Comparison of ENCODE assay signal across 1 cellular context in genomic region chr17:4584125-4584834, GRCh38.
TF ChIP-seq lines count a peak whose summit lies in the region.

SMTNL2 (plus strand) TSS chr17:4584529; CDS start chr17:4584606, 77 bp downstream.

TF ChIP-seq in HepG2, 621 proteins besides CTCF, POLR2A, EP300 and RAD21 (continued from another document):
- TF ChIP-seq ZNF142 (CRISPR knock-in tag; IDR thresholded peaks at IDR 0.05) (peak; percentile 35; the same call in 1 of the 2 replicates), ZSCAN31 (CRISPR knock-in tag; IDR thresholded peaks at IDR 0.05; ENCODE audit: low read depth) (peak; percentile 37; the same call in 1 of the 2 replicates), ARNT2 (CRISPR knock-in tag; IDR thresholded peaks at IDR 0.05; ENCODE audit: low read depth) (0 out of 2 replicates have a peak, but pooled peaks have one; percentile 46), POLR2G (IDR thresholded peaks at IDR 0.05; ENCODE audit: low read depth, low read length) (peak; percentile 62; the same call in 1 of the 2 replicates), RARG (CRISPR knock-in tag; IDR thresholded peaks at IDR 0.05; ENCODE audit: low read depth) (no peak), MEIS2 (CRISPR knock-in tag; IDR thresholded peaks at IDR 0.05) (0 out of 2 replicates have a peak, but pooled peaks have one; percentile 20), MATR3 (CRISPR knock-in tag; IDR thresholded peaks at IDR 0.05) (no peak), FOXO1 (CRISPR knock-in tag; IDR thresholded peaks at IDR 0.05) (no peak), MAX (IDR thresholded peaks at IDR 0.05) (peak; percentile 38; the same call in 1 of the 2 replicates), PRPF4 (IDR thresholded peaks at IDR 0.05; ENCODE audit: low read depth, low read length, poor library complexity, severe bottlenecking) (no peak), EED (CRISPR knock-in tag; IDR thresholded peaks at IDR 0.05) (no peak), ZSCAN9 (CRISPR knock-in tag; IDR thresholded peaks at IDR 0.05; ENCODE audit: borderline replicate concordance) (no peak), ZFX (CRISPR knock-in tag; IDR thresholded peaks at IDR 0.05; ENCODE audit: low read depth) (peak; percentile 39), TBX2 (CRISPR knock-in tag; IDR thresholded peaks at IDR 0.05; ENCODE audit: borderline replicate concordance) (peak; percentile 19; the same call in 1 of the 2 replicates), ZNF703 (CRISPR knock-in tag; IDR thresholded peaks at IDR 0.05; ENCODE audit: borderline replicate concordance) (no peak), ZFY (CRISPR knock-in tag; IDR thresholded peaks at IDR 0.05) (peak; percentile 59; the same call in 1 of the 2 replicates), ZNF784 (CRISPR knock-in tag; IDR thresholded peaks at IDR 0.05; ENCODE audit: borderline replicate concordance) (no peak), MYPOP (CRISPR knock-in tag; IDR thresholded peaks at IDR 0.05) (0 out of 2 replicates have a peak, but pooled peaks have one; percentile 6), RNF2 (conservative IDR thresholded peaks at IDR 0.05; ENCODE audit: low read depth) (0 out of 2 replicates have a peak, but pooled peaks have one; percentile 33), HOXA3 (CRISPR knock-in tag; IDR thresholded peaks at IDR 0.05) (peak; percentile 24; the same call in 1 of the 2 replicates), RBFOX2 (IDR thresholded peaks at IDR 0.05; ENCODE audit: low read depth, low read length) (peak; percentile 53), CENPX (CRISPR knock-in tag; IDR thresholded peaks at IDR 0.05) (no peak), ZNF558 (CRISPR knock-in tag; IDR thresholded peaks at IDR 0.05; ENCODE audit: borderline replicate concordance) (peak; percentile 36; the same call in 1 of the 2 replicates), PCBP1 (IDR thresholded peaks at IDR 0.05; ENCODE audit: borderline replicate concordance, low read depth, low read length) (no peak), ZSCAN25 (CRISPR knock-in tag; IDR thresholded peaks at IDR 0.05) (peak; percentile 73; the same call in 1 of the 2 replicates), ZNF687 (CRISPR knock-in tag; IDR thresholded peaks at IDR 0.05) (peak; percentile 1; the same call in 1 of the 2 replicates), ZFP91 (CRISPR knock-in tag; IDR thresholded peaks at IDR 0.05; ENCODE audit: borderline replicate concordance) (0 out of 2 replicates have a peak, but pooled peaks have one; percentile 55), HNF1A (IDR thresholded peaks at IDR 0.05; ENCODE audit: low read depth) (no peak), HNF1A (CRISPR knock-in tag; IDR thresholded peaks at IDR 0.05; ENCODE audit: borderline replicate concordance) (0 out of 2 replicates have a peak, but pooled peaks have one; percentile 10), MAZ (IDR thresholded peaks at IDR 0.05; ENCODE audit: borderline replicate concordance, low read depth, low read length) (no peak), MAZ (CRISPR knock-in tag; IDR thresholded peaks at IDR 0.05; ENCODE audit: low read depth) (peak; percentile 37; the same call in 1 of the 2 replicates)
